In the genomic region with DNA sequence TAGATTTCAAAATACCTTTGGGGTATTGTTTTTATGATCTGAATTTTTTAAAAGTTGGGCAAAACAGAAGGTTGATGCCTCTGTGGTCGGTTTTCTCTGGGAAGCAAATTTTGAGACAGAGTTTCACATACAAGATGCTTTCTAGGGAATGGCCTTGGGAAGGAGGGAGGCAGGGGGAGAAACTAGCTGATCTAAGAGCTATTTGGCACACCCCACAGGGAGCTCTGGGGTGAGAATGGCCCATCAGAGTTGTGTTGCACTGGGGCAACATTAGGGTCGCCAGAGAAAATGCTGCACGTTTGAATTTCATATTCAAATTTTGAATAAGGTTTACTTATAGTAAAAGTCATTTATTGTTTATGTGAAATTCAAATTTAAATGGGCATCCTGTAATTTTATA, we compare ENCODE assay signal across 30 cellular contexts. TPM values are rescaled to one million over a fixed set of nuclear protein-coding genes. Genes with fewer than 3 reads are reported as not detected.
DNase-seq lines count a peak whose midpoint lies in the region; TF ChIP-seq lines count a peak whose summit lies in the region.
"Had no signal": no experiment of that assay in that cellular context is flagged by ENCODE, and none has a peak within 500 bp of the region (broad histone marks: within the 10 kb centered on the region; RNA-seq: fewer than 3 reads in every experiment).

No MANE protein-coding gene starts in this region.

- 50 to 85% methylated on average over 1 to 3 of the region's 3 CpGs for WGBS in endodermal cell (ENCODE audit: insufficient coverage in 1 of 2, insufficient read length in 1 of 2), 2 experiments

- no peaks in the 10 kb centered on the region for H3K4me1 Mint-ChIP-seq in endodermal cell
- H3K4me1 Mint-ChIP-seq: B cell; CD14-positive monocyte; CD4-positive, alpha-beta memory T cell; CD4-positive, CD25-positive, alpha-beta regulatory T cell; CD8-positive, alpha-beta memory T cell had no signal

- no peaks in the 10 kb centered on the region for H3K36me3 Mint-ChIP-seq in endodermal cell (ENCODE audit: low read depth)
- H3K36me3 Mint-ChIP-seq: CD14-positive monocyte; CD4-positive, alpha-beta memory T cell; CD4-positive, CD25-positive, alpha-beta regulatory T cell; CD8-positive, alpha-beta memory T cell; CD8-positive, alpha-beta T cell had no signal

- H3K4me1 ChIP-seq in HEK293 (ENCODE audit: control insufficient read depth, insufficient read depth, low read length), result peaks cover 5% of the 10 kb centered on the region
- H3K4me1 ChIP-seq in endodermal cell (ENCODE audit: control insufficient read depth, insufficient read depth, low read length), result no peaks in the 10 kb centered on the region
- H3K4me1 ChIP-seq: A549; BLaER1; BLaER1 treated with 17β-estradiol and CSF1 and Interleukin-3, amounts not matched to agents 10 nM and 100 nM; Caco-2 had no signal

- H3K27me3 ChIP-seq in endodermal cell (ENCODE audit: control insufficient read depth, insufficient read depth, low read length, poor library complexity, severe bottlenecking), result no peaks in the 10 kb centered on the region
- H3K27me3 ChIP-seq: BE2C; BLaER1; BLaER1 treated with 17β-estradiol and CSF1 and Interleukin-3, amounts not matched to agents 10 nM and 100 nM had no signal

- POLR2A ChIA-PET in HEK293 (lab: Yijun Ruan, JAX), result no interaction called here

- no peak overlapping the region for H3K27ac Mint-ChIP-seq in endodermal cell
- H3K27ac Mint-ChIP-seq: B cell; CD14-positive monocyte; CD4-positive, alpha-beta memory T cell; CD4-positive, alpha-beta T cell; CD4-positive, CD25-positive, alpha-beta regulatory T cell; CD8-positive, alpha-beta memory T cell; CD8-positive, alpha-beta T cell had no signal

- H3K36me3 ChIP-seq in HEK293 (ENCODE audit: control insufficient read depth in 2 of 2, insufficient read depth in 1 of 2, low read length in 2 of 2) (no peaks in the 10 kb centered on the region), endodermal cell (ENCODE audit: control insufficient read depth, insufficient read depth, low read length) (no peaks in the 10 kb centered on the region)
- H3K36me3 ChIP-seq: BE2C; BLaER1; BLaER1 treated with 17β-estradiol and CSF1 and Interleukin-3, amounts not matched to agents 10 nM and 100 nM had no signal

- H3K4me3 ChIP-seq in HEK293 (ENCODE audit: low read depth, low read length), result no peak overlapping the region
- no peak overlapping the region for H3K4me3 ChIP-seq in endodermal cell (ENCODE audit: low read length)
- H3K4me3 ChIP-seq: A549; BLaER1; BLaER1 treated with 17β-estradiol and CSF1 and Interleukin-3, amounts not matched to agents 10 nM and 100 nM had no signal

- H3K9ac ChIP-seq in endodermal cell (ENCODE audit: extremely low read depth, low read length, poor library complexity, severe bottlenecking), result no peak overlapping the region
- H3K9ac ChIP-seq: BLaER1; BLaER1 treated with 17β-estradiol and CSF1 and Interleukin-3, amounts not matched to agents 10 nM and 100 nM had no signal

- H3K27me3 Mint-ChIP-seq in endodermal cell (ENCODE audit: insufficient read depth), result no peaks in the 10 kb centered on the region

- H3K27ac ChIP-seq in HEK293 (ENCODE audit: extremely low read depth, low read depth, low read length) (no peak overlapping the region), endodermal cell (ENCODE audit: low read depth, low read length) (no peak overlapping the region)
- H3K27ac ChIP-seq: 22Rv1; A549; BLaER1; BLaER1 treated with 17β-estradiol and CSF1 and Interleukin-3, amounts not matched to agents 10 nM and 100 nM; C4-2B had no signal

- DNase-seq in endodermal cell (peak; percentile 68), AG20443 (ENCODE audit: low spot score) (no peak)
- DNase-seq in activated naive CD4-positive, alpha-beta T cell treated with anti-CD3 and anti-CD28 coated beads, Interleukin-2, amount 50 U/mL, for 16 hours, result no peak
- DNase-seq: 8988T; ACHN; AML-193; BE2C; C1 segment of cervical spinal cord; Caco-2; Calu3; CD4-positive, alpha-beta memory T cell; CD4-positive, alpha-beta T cell; CD4-positive, CD25-positive, alpha-beta regulatory T cell; CD8-positive, alpha-beta memory T cell; CD8-positive, alpha-beta T cell; COR-L47; DMS 273 treated with DMSO at 0.1 percent for 48 hours; DMS153; DMS79; DMS79 treated with DMSO at 0.1 percent for 48 hours; DND-41; EL had no signal

- no peak overlapping the region for H3K4me3 Mint-ChIP-seq in endodermal cell
- H3K4me3 Mint-ChIP-seq: B cell; CD14-positive monocyte; CD4-positive, alpha-beta memory T cell; CD4-positive, alpha-beta T cell; CD4-positive, CD25-positive, alpha-beta regulatory T cell; CD8-positive, alpha-beta memory T cell; CD8-positive, alpha-beta T cell had no signal

- H3K9me3 ChIP-seq in HEK293 (ENCODE audit: control insufficient read depth, insufficient read depth, low read depth, low read length), result no peaks in the 10 kb centered on the region
- H3K9me3 ChIP-seq in endodermal cell (ENCODE audit: control insufficient read depth, low read length), result no peaks in the 10 kb centered on the region
- H3K9me3 ChIP-seq: A549; BE2C; BLaER1; BLaER1 treated with 17β-estradiol and CSF1 and Interleukin-3, amounts not matched to agents 10 nM and 100 nM; Caco-2 had no signal

- H3K9me3 Mint-ChIP-seq in endodermal cell, result no peaks in the 10 kb centered on the region
- H3K9me3 Mint-ChIP-seq: CD4-positive, alpha-beta T cell; CD4-positive, CD25-positive, alpha-beta regulatory T cell; CD8-positive, alpha-beta T cell had no signal

- TF ChIP-seq CTCF in HEK293 (tag by site-specific recombination; IDR thresholded peaks at IDR 0.05) (no peak), endodermal cell (conservative IDR thresholded peaks at IDR 0.05) (no peak)

- CTCF ChIA-PET in HEK293 (lab: Yijun Ruan, JAX), result interaction anchor here (0.6 kb wide), 1 partner anchor 1261 kb away, joined by 3 read pairs; no protein-coding TSS in a partner anchor

TF ChIP-seq in HEK293, 187 proteins besides CTCF, POLR2A, EP300 and RAD21:
- TF ChIP-seq ZNF341 (tag by site-specific recombination; IDR thresholded peaks at IDR 0.05; ENCODE audit: low read depth), result peak; percentile 62
- no peak for TF ChIP-seq REPIN1 (tag by site-specific recombination; IDR thresholded peaks at IDR 0.05; ENCODE audit: low read depth)
TF ChIP-seq in HEK293: peak in this region for 1.

RNA-seq across cellular contexts. Expression of gene ADAM23, which starts 11.9 kb away (rescaled TPM):
- 10 to 100 TPM; 25.4 to 34.2 TPM for total RNA-seq in endodermal cell
- 21.9 TPM for polyA plus RNA-seq in endodermal cell (2013, experiment 1 of 2)
- 18.1 TPM for polyA plus RNA-seq in endodermal cell (2013, experiment 2 of 2)
- polyA plus RNA-seq: CD14-positive monocyte; CD8-positive, alpha-beta memory T cell had no signal
